Comparison of ENCODE assay signal across 14 cellular contexts in genomic region chr19:15373644-15374043, GRCh38.
"Had no signal": no experiment of that assay in that cellular context is flagged by ENCODE, and none has a peak within 500 bp of the region (broad histone marks: within the 10 kb centered on the region; RNA-seq: fewer than 3 reads in every experiment).

No MANE protein-coding gene starts in this region.

- H3K4me3 ChIP-seq: lung, skin epidermis had no signal

- H3K9me3 Mint-ChIP-seq: activated naive CD4-positive, alpha-beta T cell treated with anti-CD3 and anti-CD28 coated beads, Interleukin-2, amount 10 ng/mL, durations not matched to agents 7 days and 5 days; activated T-helper 2 cell treated with anti-CD3 and anti-CD28 coated beads, Interferon-gamma antibody, Interleukin-2, Interleukin-4, amounts not matched to agents 10 μg/mL and 5 μg/mL and 100 μg/mL, durations not matched to agents 14 hours and 24 hours and 36 hours; stimulated activated naive CD8-positive, alpha-beta T cell treated with anti-CD3 and anti-CD28 coated beads, Interleukin-15, amount 100 ng/mL, for 72 hours had no signal

- H2AFZ ChIP-seq: parathyroid adenoma had no signal

- DNase-seq: activated CD4-positive, alpha-beta T cell treated with anti-CD3 and anti-CD28 coated beads for 1 hour; activated CD4-positive, alpha-beta T cell treated with anti-CD3 and anti-CD28 coated beads, Interleukin-2, amount 50 U/mL, for 4 hours; activated naive CD4-positive, alpha-beta T cell treated with anti-CD3 and anti-CD28 coated beads, Interleukin-2, amount 10 ng/mL, durations not matched to agents 7 days and 5 days; activated T-cell treated with anti-CD3 and anti-CD28 coated beads for 4 hours; midbrain; retina; stimulated activated CD4-positive, alpha-beta T cell treated with anti-CD3 and anti-CD28 coated beads, Interleukin-4, amount 100 ng/mL, for 4 hours; stimulated activated naive CD8-positive, alpha-beta T cell treated with anti-CD3 and anti-CD28 coated beads, Interleukin-15, amount 100 ng/mL, for 72 hours; T-helper 1 cell had no signal

- H3K27ac Mint-ChIP-seq: activated naive CD4-positive, alpha-beta T cell treated with anti-CD3 and anti-CD28 coated beads, Interleukin-2, amount 10 ng/mL, durations not matched to agents 7 days and 5 days; activated T-helper 2 cell treated with anti-CD3 and anti-CD28 coated beads, Interferon-gamma antibody, Interleukin-2, Interleukin-4, amounts not matched to agents 10 μg/mL and 5 μg/mL and 100 μg/mL, durations not matched to agents 14 hours and 24 hours and 36 hours had no signal

- H3K27me3 Mint-ChIP-seq: activated naive CD4-positive, alpha-beta T cell treated with anti-CD3 and anti-CD28 coated beads, Interleukin-2, amount 10 ng/mL, durations not matched to agents 7 days and 5 days; stimulated activated naive CD8-positive, alpha-beta T cell treated with anti-CD3 and anti-CD28 coated beads, Interleukin-15, amount 100 ng/mL, for 72 hours had no signal

- H3K9ac ChIP-seq: parathyroid adenoma had no signal

- ATAC-seq: stimulated activated naive CD8-positive, alpha-beta T cell treated with anti-CD3 and anti-CD28 coated beads, Interleukin-15, amount 100 ng/mL, for 72 hours had no signal

- H3K4me3 Mint-ChIP-seq: activated naive CD4-positive, alpha-beta T cell treated with anti-CD3 and anti-CD28 coated beads, Interleukin-2, amount 10 ng/mL, durations not matched to agents 7 days and 5 days had no signal

- H3K9me3 ChIP-seq: thoracic aorta had no signal
